34 cellular contexts compared by ENCODE assay signal in genomic region chr7:32809347-32809746, GRCh38.
"Had no signal": no experiment of that assay in that cellular context is flagged by ENCODE, and none has a peak within 500 bp of the region (broad histone marks: within the 10 kb centered on the region; RNA-seq: fewer than 3 reads in every experiment).

No MANE protein-coding gene starts in this region.

- DNase-seq: Karpas-422, MG63, MM.1S, MV-4-11, NCI-H1048, NCI-H1092, NCI-H1092 treated with DMSO at 0.1 percent for 48 hours, NCI-H1105, NCI-H1105 treated with DMSO at 0.1 percent for 48 hours, NCI-H1417, NCI-H1417 treated with DMSO at 0.1 percent for 48 hours, NCI-H1436, NCI-H1436 treated with DMSO at 0.1 percent for 48 hours, NCI-H146, NCI-H1694, NCI-H1694 treated with DMSO at 0.1 percent for 48 hours, NCI-H187, NCI-H187 treated with DMSO at 0.1 percent for 48 hours, NCI-H1930, NCI-H2029, NCI-H2029 treated with DMSO at 0.1 percent for 48 hours, NCI-H2081, NCI-H2081 treated with DMSO at 0.1 percent for 48 hours, NCI-H2107, NCI-H2171, NCI-H2171 treated with DMSO at 0.1 percent for 48 hours, NCI-H2227 treated with DMSO at 0.1 percent for 48 hours, NCI-H226, NCI-H345, NCI-H446, NCI-H446 treated with DMSO at 0.1 percent for 48 hours, NCI-H510A, NCI-H510A treated with DMSO at 0.1 percent for 48 hours, NCI-H524 had no signal

- H3K36me3 ChIP-seq: MG63 had no signal

- H3K9me3 ChIP-seq: MG63 had no signal

- H3K4me3 ChIP-seq: MG63 had no signal

- H3K27me3 ChIP-seq: MG63 had no signal
